In genomic region chr4:86223472-86223871, GRCh38 we compare ENCODE assay signal across 8 cellular contexts.
DNase-seq lines count a peak whose midpoint lies in the region; FAIRE-seq and TF ChIP-seq lines count a peak whose summit lies in the region.

No MANE protein-coding gene starts in this region.

- FAIRE-seq in GM12891 (lab: Jason Lieb, UNC): no peak

- no peak overlapping the region for H2AFZ ChIP-seq in OCI-LY1 (ENCODE audit: low read length)

- TF ChIP-seq EP300 in esophagus muscularis mucosa (IDR thresholded peaks at IDR 0.05): no peak

- H3K27ac ChIP-seq in HEK293 (ENCODE audit: extremely low read depth, low read depth, low read length) (no peak overlapping the region), OCI-LY1 (ENCODE audit: low read depth, low read length, poor library complexity, severe bottlenecking) (no peak overlapping the region), esophagus muscularis mucosa (replicated peaks in 1 of 4) (no peak overlapping the region)

- H3K4me2 ChIP-seq in OCI-LY1 (ENCODE audit: low read length): no peak overlapping the region

- peak; percentile 2 for DNase-seq in GM12891 (ENCODE audit: insufficient read length, low spot score)
- peak; percentile 11 for DNase-seq in globus pallidus (ENCODE audit: low spot score)
- DNase-seq in KG1 (lab: John Stamatoyannopoulos, UW): no peak
- no peak for DNase-seq in esophagus muscularis mucosa (ENCODE audit: extremely low spot score)
- no peak for DNase-seq in NCI-H187 (lab: John Stamatoyannopoulos, UW)
- no peak for DNase-seq in middle frontal gyrus (ENCODE audit: extremely low spot score, low spot score)

- H3F3A ChIP-seq in OCI-LY1 (ENCODE audit: insufficient read depth, low read length): no peaks in the 10 kb centered on the region

- POLR2A ChIA-PET in HEK293 (lab: Yijun Ruan, JAX): no interaction called here

- peaks cover 2% of the 10 kb centered on the region; the same call in 1 of the 2 replicates for H3K4me1 ChIP-seq in HEK293 (ENCODE audit: control insufficient read depth, insufficient read depth, low read length)
- no peaks in the 10 kb centered on the region for H3K4me1 ChIP-seq in OCI-LY1 (ENCODE audit: insufficient read depth, low read length, severe bottlenecking)
- peaks cover 0 to 8% (median 0%) of the 10 kb centered on the region in 4 donors for H3K4me1 ChIP-seq in esophagus muscularis mucosa

- no peak for TF ChIP-seq POLR2A in GM12891 (IDR thresholded peaks at IDR 0.05; ENCODE audit: low read depth, low read length)
- no peak for TF ChIP-seq POLR2A in esophagus muscularis mucosa (IDR thresholded peaks at IDR 0.05; ENCODE audit: low read depth)

- intact Hi-C loops in esophagus muscularis mucosa (cut with DNase I): no loop called here

- H3K36me3 ChIP-seq in HEK293 (ENCODE audit: control insufficient read depth in 2 of 2, insufficient read depth in 1 of 2, low read length in 2 of 2) (no peaks in the 10 kb centered on the region), OCI-LY1 (ENCODE audit: insufficient read depth, low read length) (no peaks in the 10 kb centered on the region), esophagus muscularis mucosa (no peaks in the 10 kb centered on the region)

- 65% methylated on average over 3 of the region's 3 CpGs for WGBS in esophagus muscularis mucosa

- H3K9ac ChIP-seq in OCI-LY1 (ENCODE audit: low read length): no peak overlapping the region

- H3K4me3 ChIP-seq in HEK293 (ENCODE audit: low read depth, low read length) (no peak overlapping the region), OCI-LY1 (ENCODE audit: low read depth, low read length, poor library complexity, severe bottlenecking) (no peak overlapping the region), esophagus muscularis mucosa (no peak overlapping the region)

- no peaks in the 10 kb centered on the region for H3K79me2 ChIP-seq in OCI-LY1 (ENCODE audit: insufficient read depth, low read length)

- TF ChIP-seq CTCF in HEK293 (tag by site-specific recombination; IDR thresholded peaks at IDR 0.05) (no peak), OCI-LY1 (IDR thresholded peaks at IDR 0.05; ENCODE audit: low read length) (peak; percentile 89), esophagus muscularis mucosa (IDR thresholded peaks at IDR 0.05) (no peak)

- CTCF ChIA-PET in HEK293 (lab: Yijun Ruan, JAX): interaction anchor here (0.6 kb wide), 1 partner anchor 158 kb away, joined by 3 read pairs; no protein-coding TSS in a partner anchor

- no peaks in the 10 kb centered on the region for H4K20me1 ChIP-seq in OCI-LY1 (ENCODE audit: insufficient read depth, low read length)

- no peaks in the 10 kb centered on the region for H3K27me3 ChIP-seq in OCI-LY1 (ENCODE audit: insufficient read depth, low read length)
- H3K27me3 ChIP-seq in esophagus muscularis mucosa: no peaks in the 10 kb centered on the region

- H3K9me3 ChIP-seq in HEK293 (ENCODE audit: control insufficient read depth, insufficient read depth, low read depth, low read length): no peaks in the 10 kb centered on the region
- no peaks in the 10 kb centered on the region for H3K9me3 ChIP-seq in OCI-LY1 (ENCODE audit: low read length)
- H3K9me3 ChIP-seq in esophagus muscularis mucosa: no peaks in the 10 kb centered on the region

- H3K9me2 ChIP-seq in OCI-LY1 (ENCODE audit: low read depth, low read length): no peaks in the 10 kb centered on the region

TF ChIP-seq in GM12891, 5 proteins besides CTCF, POLR2A, EP300 and RAD21:
- TF ChIP-seq TAF1 (IDR thresholded peaks at IDR 0.05; ENCODE audit: low read depth, low read length) (no peak), POLR2AphosphoS5 (IDR thresholded peaks at IDR 0.05; ENCODE audit: low read depth, low read length) (no peak), SPI1 (IDR thresholded peaks at IDR 0.05; ENCODE audit: low read depth, low read length) (no peak), POU2F2 (IDR thresholded peaks at IDR 0.05; ENCODE audit: low read depth, low read length) (no peak), PAX5 (IDR thresholded peaks at IDR 0.05; ENCODE audit: insufficient read depth, low read length, severe bottlenecking) (no peak)

TF ChIP-seq in HEK293, 187 proteins besides CTCF, POLR2A, EP300 and RAD21:
- TF ChIP-seq ZNF558 (tag by site-specific recombination; IDR thresholded peaks at IDR 0.05): no peak
- peak; percentile 29; the same call in 1 of the 2 replicates for TF ChIP-seq ZNF654 (tag by site-specific recombination; IDR thresholded peaks at IDR 0.05; ENCODE audit: low read depth)

Comparison
In these comparisons a context has a peak if more than half of its experiments do, and no peak if none do; other contexts are left out.
1. DNase-seq: peak in GM12891 (single experiment) and globus pallidus (single experiment); none in KG1 (single experiment), esophagus muscularis mucosa (single experiment), NCI-H187 (0 of 2) and middle frontal gyrus (single experiment).